25 cellular contexts compared by ENCODE assay signal in the genomic region with DNA sequence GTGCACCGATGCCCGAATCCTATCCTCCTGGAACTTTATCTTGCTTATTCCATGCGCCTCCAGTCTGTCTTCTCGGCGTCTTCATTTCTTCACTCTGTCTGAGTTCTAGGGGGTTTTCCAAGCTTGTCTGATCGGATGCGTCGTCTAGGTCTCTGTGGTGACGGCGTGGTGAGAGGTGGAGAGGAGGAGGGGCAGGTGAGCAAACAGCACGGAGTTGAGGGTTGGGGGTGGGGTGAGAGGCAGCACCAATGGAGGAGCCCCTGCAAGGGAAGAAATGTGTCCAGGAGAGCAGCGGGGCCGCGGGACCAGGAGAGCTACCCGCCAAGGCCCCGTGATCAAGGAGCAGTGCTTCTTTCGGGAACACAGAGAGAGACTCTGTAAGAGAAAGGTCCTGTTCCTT.
"Had no signal": no experiment of that assay in that cellular context is flagged by ENCODE, and none has a peak within 500 bp of the region (broad histone marks: within the 10 kb centered on the region; RNA-seq: fewer than 3 reads in every experiment).

No MANE protein-coding gene starts in this region.

- DNase-seq: activated CD4-positive, alpha-beta memory T cell treated with anti-CD3 and anti-CD28 coated beads, Interleukin-2, amount 10 ng/mL, durations not matched to agents 7 days and 5 days; activated CD4-positive, alpha-beta T cell treated with anti-CD3 and anti-CD28 coated beads for 36 hours; activated CD4-positive, alpha-beta T cell treated with anti-CD3 and anti-CD28 coated beads, Interleukin-2, amount 50 U/mL, for 1 hour; activated naive CD4-positive, alpha-beta T cell treated with anti-CD3 and anti-CD28 coated beads, Interleukin-2, amount 50 U/mL, for 16 hours; activated naive CD8-positive, alpha-beta T cell treated with anti-CD3 and anti-CD28 coated beads, Interleukin-2, amount 10 ng/mL, durations not matched to agents 7 days and 5 days; activated T-cell treated with anti-CD3 and anti-CD28 coated beads for 4 hours; activated T-cell treated with anti-CD3 and anti-CD28 coated beads, Interleukin-2, amount 50 U/mL, for 48 hours; anterior cingulate cortex; KG1; NCI-H1048; NCI-H146; NCI-H187 treated with DMSO at 0.1 percent for 48 hours; NCI-H2081 treated with DMSO at 0.1 percent for 48 hours; NCI-H446; NCI-H524; Peyer's patch; Right ventricle myocardium superior; SJCRH30; SK-N-SH; T-helper 1 cell had no signal

- ATAC-seq: activated CD4-positive, alpha-beta T cell treated with anti-CD3 and anti-CD28 coated beads for 36 hours had no signal

- H3K9me3 Mint-ChIP-seq: activated CD4-positive, alpha-beta memory T cell treated with anti-CD3 and anti-CD28 coated beads, Interleukin-2, amount 10 ng/mL, durations not matched to agents 7 days and 5 days; activated naive CD8-positive, alpha-beta T cell treated with anti-CD3 and anti-CD28 coated beads, Interleukin-2, amount 10 ng/mL, durations not matched to agents 7 days and 5 days; activated T-helper 2 cell treated with anti-CD3 and anti-CD28 coated beads, Interferon-gamma antibody, Interleukin-2, Interleukin-4, amounts not matched to agents 10 μg/mL and 5 μg/mL and 100 μg/mL, durations not matched to agents 14 hours and 24 hours and 36 hours had no signal

- H3K4me1 Mint-ChIP-seq: activated CD4-positive, alpha-beta memory T cell treated with anti-CD3 and anti-CD28 coated beads, Interleukin-2, amount 10 ng/mL, durations not matched to agents 7 days and 5 days; activated CD4-positive, alpha-beta T cell treated with anti-CD3 and anti-CD28 coated beads for 36 hours; activated naive CD8-positive, alpha-beta T cell treated with anti-CD3 and anti-CD28 coated beads, Interleukin-2, amount 10 ng/mL, durations not matched to agents 7 days and 5 days had no signal

- H3K27ac ChIP-seq: adrenal gland, breast epithelium, Peyer's patch, RWPE1, SJCRH30, VCaP had no signal

- H3K4me3 Mint-ChIP-seq: activated CD4-positive, alpha-beta memory T cell treated with anti-CD3 and anti-CD28 coated beads, Interleukin-2, amount 10 ng/mL, durations not matched to agents 7 days and 5 days; activated CD4-positive, alpha-beta T cell treated with anti-CD3 and anti-CD28 coated beads for 36 hours; activated naive CD8-positive, alpha-beta T cell treated with anti-CD3 and anti-CD28 coated beads, Interleukin-2, amount 10 ng/mL, durations not matched to agents 7 days and 5 days had no signal

- H3K9me3 ChIP-seq: adrenal gland, breast epithelium, Peyer's patch, SK-N-SH had no signal

- H3K4me3 ChIP-seq: adrenal gland, breast epithelium, Peyer's patch, SJCRH30 had no signal

- H3K36me3 Mint-ChIP-seq: activated naive CD8-positive, alpha-beta T cell treated with anti-CD3 and anti-CD28 coated beads, Interleukin-2, amount 10 ng/mL, durations not matched to agents 7 days and 5 days had no signal

- H3K36me3 ChIP-seq: adrenal gland, breast epithelium, Peyer's patch, SJCRH30 had no signal

- H3K27me3 Mint-ChIP-seq: activated CD4-positive, alpha-beta memory T cell treated with anti-CD3 and anti-CD28 coated beads, Interleukin-2, amount 10 ng/mL, durations not matched to agents 7 days and 5 days had no signal

- H3K4me1 ChIP-seq: adrenal gland, breast epithelium, Peyer's patch, SJCRH30 had no signal

- H3K27me3 ChIP-seq: Peyer's patch, SJCRH30 had no signal

- H3K27ac Mint-ChIP-seq: activated CD4-positive, alpha-beta memory T cell treated with anti-CD3 and anti-CD28 coated beads, Interleukin-2, amount 10 ng/mL, durations not matched to agents 7 days and 5 days; activated CD4-positive, alpha-beta T cell treated with anti-CD3 and anti-CD28 coated beads for 36 hours; activated naive CD8-positive, alpha-beta T cell treated with anti-CD3 and anti-CD28 coated beads, Interleukin-2, amount 10 ng/mL, durations not matched to agents 7 days and 5 days; activated T-helper 2 cell treated with anti-CD3 and anti-CD28 coated beads, Interferon-gamma antibody, Interleukin-2, Interleukin-4, amounts not matched to agents 10 μg/mL and 5 μg/mL and 100 μg/mL, durations not matched to agents 14 hours and 24 hours and 36 hours had no signal
